ENCODE assay signal across 9 cellular contexts in genomic region chr6:112252571-112253504, GRCh38. TPM values are rescaled to one million over a fixed set of nuclear protein-coding genes. Genes with fewer than 3 reads are reported as not detected.
DNase-seq lines count a peak whose midpoint lies in the region; ATAC-seq and TF ChIP-seq lines count a peak whose summit lies in the region.
"Had no signal": no experiment of that assay in that cellular context is flagged by ENCODE, and none has a peak within 500 bp of the region (broad histone marks: within the 10 kb centered on the region; RNA-seq: fewer than 3 reads in every experiment).

No MANE protein-coding gene starts in this region.

- peak overlapping the region; percentile 9 to 89 (median 87) for H3K27ac ChIP-seq in stomach
- H3K27ac ChIP-seq: BLaER1 had no signal

- peaks cover 0 to 17% (median 9%) of the 10 kb centered on the region in 3 donors for H3K27me3 ChIP-seq in stomach

- TF ChIP-seq EP300 in stomach (IDR thresholded peaks at IDR 0.05): no peak

- H3K4me3 ChIP-seq in astrocyte of the cerebellum (ENCODE audit: low read depth, low read length): peak overlapping the region; percentile 82
- peak overlapping the region; percentile 56 to 70 (median 62) for H3K4me3 ChIP-seq in stomach

- in situ Hi-C loops in astrocyte of the cerebellum (cut with HindIII; ENCODE audit: low sequenced_read_pairs): no loop called here

- peak; percentile 34 for DNase-seq in NCI-H2029 treated with DMSO at 0.1 percent for 48 hours (lab: John Stamatoyannopoulos, UW)
- no peak for DNase-seq in NCI-H2029 (lab: John Stamatoyannopoulos, UW)
- no peak for DNase-seq in astrocyte of the cerebellum (ENCODE audit: low read depth)
- DNase-seq in iris pigment epithelial cell (ENCODE audit: low read depth): peak; percentile 71
- no peak for DNase-seq in stomach

- no peak for TF ChIP-seq CTCF in astrocyte of the cerebellum (IDR thresholded peaks at IDR 0.05; ENCODE audit: low read depth, low read length, missing control alignments)
- no peak for TF ChIP-seq CTCF in stomach (IDR thresholded peaks at IDR 0.05)

- H3K4me1 ChIP-seq in stomach: peaks cover 0 to 37% (median 18%) of the 10 kb centered on the region in 4 donors

- H3K9me3 ChIP-seq in stomach: no peaks in the 10 kb centered on the region

- 32 to 47% (median 38%) methylated on average over 2 of the region's 2 CpGs for WGBS in stomach, 5 donors

- ATAC-seq in HG03196 (IDR thresholded peaks at IDR 0.05; ENCODE audit: unreplicated experiment): no peak
- no peak for ATAC-seq in HG02885 (IDR thresholded peaks at IDR 0.05; ENCODE audit: poor library complexity, unreplicated experiment)
- ATAC-seq in HG03439 (IDR thresholded peaks at IDR 0.05; ENCODE audit: unreplicated experiment): no peak

- H3K36me3 ChIP-seq in stomach: no peaks in the 10 kb centered on the region
- H3K36me3 ChIP-seq: BLaER1 had no signal

- TF ChIP-seq POLR2A in stomach (IDR thresholded peaks at IDR 0.05): no peak

- intact Hi-C loops in stomach (cut with DNase I; ENCODE audit: low total_unique reads): no loop called here

RNA-seq across cellular contexts. Expression of gene LAMA4, which starts 1.5 kb away (rescaled TPM):
- total RNA-seq in stomach: 100 to 1,000 TPM in 2 of 5 donors, 10 to 100 TPM in 3; 39.1 to 324 (median 56.1) TPM
- polyA plus RNA-seq in stomach: 10 to 100 TPM in 2 of 3 donors, 1 to 10 TPM in 1; 9.7 to 18.5 (median 14.0) TPM

Comparison
In these comparisons a context has a peak if more than half of its experiments do, and no peak if none do; other contexts are left out.
1. DNase-seq: peak in NCI-H2029 treated with DMSO at 0.1 percent for 48 hours (single experiment) and iris pigment epithelial cell (single experiment); none in NCI-H2029 (single experiment), astrocyte of the cerebellum (single experiment) and stomach (single experiment).